Comparison of ENCODE assay signal across 17 cellular contexts in the genomic region with DNA sequence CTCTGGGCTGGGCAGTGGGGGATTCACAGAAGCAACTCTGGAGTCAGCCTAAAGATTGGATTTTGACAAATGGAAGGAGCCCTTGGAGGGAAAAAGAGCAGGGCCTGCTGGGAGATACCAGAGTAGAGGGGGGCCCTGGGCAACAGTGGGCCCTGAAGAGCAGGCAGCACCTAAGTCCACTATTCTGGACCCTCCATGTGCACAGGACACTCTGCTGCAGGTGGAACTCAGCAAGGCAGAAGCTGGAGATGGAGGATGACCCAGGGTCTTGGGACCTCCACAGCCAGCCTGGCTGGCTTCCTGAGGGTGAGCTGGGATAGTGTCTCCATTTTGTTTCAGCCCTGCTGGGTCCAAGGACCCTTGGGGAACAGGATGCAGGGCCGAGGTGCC.
DNase-seq lines count a peak whose midpoint lies in the region; ATAC-seq, FAIRE-seq and TF ChIP-seq lines count a peak whose summit lies in the region.
"Had no signal": no experiment of that assay in that cellular context is flagged by ENCODE, and none has a peak within 500 bp of the region (broad histone marks: within the 10 kb centered on the region; RNA-seq: fewer than 3 reads in every experiment).

No MANE protein-coding gene starts in this region.

- no peak overlapping the region for H3K4me3 Mint-ChIP-seq in activated CD8-positive, alpha-beta memory T cell treated with anti-CD3 and anti-CD28 coated beads, Interleukin-2, amount 10 ng/mL, durations not matched to agents 7 days and 5 days
- H3K4me3 Mint-ChIP-seq: activated T-helper 1 cell treated with anti-CD3 and anti-CD28 coated beads, Interleukin-12 subunit alpha, Interleukin-12 subunit beta, Interleukin-2, Interleukin-4 antibody, amounts not matched to agents 30 ng/mL and 10 ng/mL and 1 ng/mL, durations not matched to agents 14 hours and 24 hours and 36 hours; H9; nephron progenitor cell; stimulated activated naive CD8-positive, alpha-beta T cell treated with anti-CD3 and anti-CD28 coated beads, Interleukin-15, Interleukin-2, amounts not matched to agents 100 ng/mL and 50 ng/mL, for 24 hours had no signal

- H3K27ac ChIP-seq in GM12878 (ENCODE audit: control insufficient read depth, insufficient read depth) (no peak overlapping the region), muscle layer of duodenum (ENCODE audit: low read length) (peak overlapping the region; percentile 48), suprapubic skin (peak overlapping the region; percentile 63)
- H3K27ac ChIP-seq: 22Rv1 had no signal

- no peaks in the 10 kb centered on the region for H3K79me2 ChIP-seq in GM12878 (ENCODE audit: control insufficient read depth, insufficient read depth, low read length)

- H4K20me1 ChIP-seq in GM12878 (ENCODE audit: control insufficient read depth, insufficient read depth): no peaks in the 10 kb centered on the region

- RAD21 ChIA-PET in GM12878 (lab: Charles Lee; ENCODE audit: unreplicated experiment): interaction anchor here (0.8 to 0.9 kb wide), 2 partner anchors 93 to 1037 kb away, joined by 3 read pairs; no protein-coding TSS in a partner anchor

- H3K4me1 ChIP-seq in GM12878 (ENCODE audit: control insufficient read depth, insufficient read depth, low read length) (peaks cover 3% of the 10 kb centered on the region; the same call in 1 of the 2 replicates), muscle layer of duodenum (ENCODE audit: control insufficient read depth in 1 of 2, insufficient read depth in 2 of 2, low read length in 2 of 2) (peaks cover 0 to 3% of the 10 kb centered on the region in 2 donors), suprapubic skin (peaks cover 39% of the 10 kb centered on the region)

- no peak overlapping the region for H3K4me3 ChIP-seq in GM12878
- H3K4me3 ChIP-seq in muscle layer of duodenum (ENCODE audit: low read depth in 1 of 2, low read length in 2 of 2): no peak overlapping the region
- H3K4me3 ChIP-seq in suprapubic skin: no peak overlapping the region
- H3K4me3 ChIP-seq: K562 had no signal

- no peak overlapping the region for H2AFZ ChIP-seq in GM12878 (ENCODE audit: control insufficient read depth, low read depth, low read length)

- BruUV-seq in GM12878 (replicated peaks; lab: Mats Ljungman, UMichigan): no TSS peak

- H3K36me3 Mint-ChIP-seq in activated CD8-positive, alpha-beta memory T cell treated with anti-CD3 and anti-CD28 coated beads, Interleukin-2, amount 10 ng/mL, durations not matched to agents 7 days and 5 days: peaks cover 7% of the 10 kb centered on the region

- H3K4me1 Mint-ChIP-seq in activated CD8-positive, alpha-beta memory T cell treated with anti-CD3 and anti-CD28 coated beads, Interleukin-2, amount 10 ng/mL, durations not matched to agents 7 days and 5 days: peaks cover 16% of the 10 kb centered on the region
- H3K4me1 Mint-ChIP-seq: H9 had no signal

- TF ChIP-seq EP300 in GM12878 (IDR thresholded peaks at IDR 0.05; ENCODE audit: borderline replicate concordance in 1 of 2, control insufficient read depth in 1 of 2, low read depth in 2 of 2, low read length in 2 of 2) (no peak), suprapubic skin (IDR thresholded peaks at IDR 0.05) (no peak)

- H3K4me2 ChIP-seq in GM12878 (ENCODE audit: control insufficient read depth, insufficient read depth): no peak overlapping the region

- H3K27me3 Mint-ChIP-seq in activated CD8-positive, alpha-beta memory T cell treated with anti-CD3 and anti-CD28 coated beads, Interleukin-2, amount 10 ng/mL, durations not matched to agents 7 days and 5 days: no peaks in the 10 kb centered on the region
- H3K27me3 Mint-ChIP-seq: stimulated activated naive CD8-positive, alpha-beta T cell treated with anti-CD3 and anti-CD28 coated beads, Interleukin-15, Interleukin-2, amounts not matched to agents 100 ng/mL and 50 ng/mL, for 24 hours had no signal

- POLR2A ChIA-PET in GM12878 (lab: Charles Lee): no interaction called here

- in situ Hi-C loops in GM12878 (cut with MboI): no loop called here

- no peaks in the 10 kb centered on the region for H3K36me3 ChIP-seq in GM12878 (ENCODE audit: control insufficient read depth in 2 of 2, insufficient read depth in 2 of 2, low read length in 1 of 2)
- no peaks in the 10 kb centered on the region for H3K36me3 ChIP-seq in muscle layer of duodenum (ENCODE audit: control insufficient read depth in 1 of 2, insufficient read depth in 2 of 2, low read length in 2 of 2)
- no peaks in the 10 kb centered on the region for H3K36me3 ChIP-seq in suprapubic skin

- H3K27ac Mint-ChIP-seq in activated CD8-positive, alpha-beta memory T cell treated with anti-CD3 and anti-CD28 coated beads, Interleukin-2, amount 10 ng/mL, durations not matched to agents 7 days and 5 days: peak overlapping the region; percentile 57
- H3K27ac Mint-ChIP-seq: activated T-helper 1 cell treated with anti-CD3 and anti-CD28 coated beads, Interleukin-12 subunit alpha, Interleukin-12 subunit beta, Interleukin-2, Interleukin-4 antibody, amounts not matched to agents 30 ng/mL and 10 ng/mL and 1 ng/mL, durations not matched to agents 14 hours and 24 hours and 36 hours; CD8-positive, alpha-beta T cell; H9; nephron progenitor cell had no signal

- H3K27me3 ChIP-seq in GM12878 (replicated peaks in 1 of 2; ENCODE audit: control insufficient read depth in 2 of 2, insufficient read depth in 2 of 2, low read length in 1 of 2): no peaks in the 10 kb centered on the region
- H3K27me3 ChIP-seq in muscle layer of duodenum (ENCODE audit: low read depth, low read length): no peaks in the 10 kb centered on the region
- no peaks in the 10 kb centered on the region for H3K27me3 ChIP-seq in suprapubic skin

- H3K9me3 ChIP-seq in GM12878 (replicated peaks; ENCODE audit: control insufficient read depth, insufficient read depth, low read length): no peaks in the 10 kb centered on the region
- H3K9me3 ChIP-seq in muscle layer of duodenum (ENCODE audit: control insufficient read depth in 1 of 2, low read length in 2 of 2): peaks cover 0 to 3% of the 10 kb centered on the region in 2 donors
- H3K9me3 ChIP-seq in suprapubic skin: no peaks in the 10 kb centered on the region

- WGBS in GM12878 (ENCODE audit: insufficient coverage, insufficient replicate concordance, low lambda C conversion rate, missing lambda C conversion rate): 0% methylated on average over 1 of the region's 1 CpG
- 50% methylated on average over 1 of the region's 1 CpG for WGBS in suprapubic skin

- TF ChIP-seq POLR2A in GM12878 (IDR thresholded peaks at IDR 0.05; ENCODE audit: low read depth, low read length) (no peak), suprapubic skin (IDR thresholded peaks at IDR 0.05) (no peak)

- no peak for ATAC-seq in activated CD8-positive, alpha-beta memory T cell treated with anti-CD3 and anti-CD28 coated beads, Interleukin-2, amount 10 ng/mL, durations not matched to agents 7 days and 5 days
- ATAC-seq in GM12878 (no peak), GM21717 (IDR thresholded peaks at IDR 0.05; ENCODE audit: unreplicated experiment) (no peak)
- ATAC-seq: CD8-positive, alpha-beta T cell; K562 had no signal

- no peak overlapping the region for H3K9ac ChIP-seq in GM12878 (ENCODE audit: control insufficient read depth, insufficient read depth, low read length)

- CTCF ChIA-PET in activated CD8-positive, alpha-beta memory T cell treated with anti-CD3 and anti-CD28 coated beads, Interleukin-2, amount 10 ng/mL, durations not matched to agents 7 days and 5 days (lab: Charles Lee): interaction anchor here (0.9 to 1.6 kb wide), 3 partner anchors 22 to 93 kb away, joined by 3 to 5 read pairs (median 4); no protein-coding TSS in a partner anchor
- CTCF ChIA-PET in GM12878 (lab: Yijun Ruan, JAX): interaction anchor here (1.2 to 31.7 kb wide), 2 partner anchors 95 to 262 kb away, joined by 3 to 627 read pairs; no protein-coding TSS in a partner anchor

- intact Hi-C loops in GM12878 (cut with micrococcal nuclease; ENCODE audit: unreplicated experiment): no loop called here

- TF ChIP-seq CTCF in GM12878 (IDR thresholded peaks at IDR 0.05 in 2 of 3, conservative IDR thresholded peaks at IDR 0.05 in 1 of 3; ENCODE audit: control insufficient read depth in 2 of 3, extremely low read depth in 1 of 3, insufficient read depth in 1 of 3, low read depth in 3 of 3, low read length in 3 of 3) (no peak), suprapubic skin (IDR thresholded peaks at IDR 0.05) (no peak)

- SMC1A ChIA-PET in GM12878 (lab: Charles Lee; ENCODE audit: uncharacterized antibody, unreplicated experiment): interaction anchor here (0.7 to 14.2 kb wide), 5 partner anchors 17 to 308 kb away, joined by 3 to 190 read pairs (median 3); no protein-coding TSS in a partner anchor

- H3K9me3 Mint-ChIP-seq in activated CD8-positive, alpha-beta memory T cell treated with anti-CD3 and anti-CD28 coated beads, Interleukin-2, amount 10 ng/mL, durations not matched to agents 7 days and 5 days (ENCODE audit: low read depth): no peaks in the 10 kb centered on the region
- H3K9me3 Mint-ChIP-seq: activated T-helper 1 cell treated with anti-CD3 and anti-CD28 coated beads, Interleukin-12 subunit alpha, Interleukin-12 subunit beta, Interleukin-2, Interleukin-4 antibody, amounts not matched to agents 30 ng/mL and 10 ng/mL and 1 ng/mL, durations not matched to agents 14 hours and 24 hours and 36 hours; CD8-positive, alpha-beta T cell; H9; nephron progenitor cell; stimulated activated naive CD8-positive, alpha-beta T cell treated with anti-CD3 and anti-CD28 coated beads, Interleukin-15, Interleukin-2, amounts not matched to agents 100 ng/mL and 50 ng/mL, for 24 hours had no signal

- TF ChIP-seq RAD21 in GM12878 (IDR thresholded peaks at IDR 0.05; ENCODE audit: insufficient read depth, low read depth, low read length): no peak

- DNase-seq in activated CD8-positive, alpha-beta memory T cell treated with anti-CD3 and anti-CD28 coated beads, Interleukin-2, amount 10 ng/mL, durations not matched to agents 7 days and 5 days: no peak
- DNase-seq in activated CD8-positive, alpha-beta memory T cell treated with anti-CD3 and anti-CD28 coated beads, Interleukin-2, amount 50 U/mL, for 4 hours: no peak
- DNase-seq in GM12878 (ENCODE audit: low read depth, low spot score): no peak
- no peak for DNase-seq in suprapubic skin (ENCODE audit: low spot score in 2 of 2)
- no peak for DNase-seq in activated effector memory CD4-positive, alpha-beta T cell treated with anti-CD3 and anti-CD28 coated beads, Interleukin-2, amount 50 U/mL, for 16 hours
- no peak for DNase-seq in germinal center (ENCODE audit: low spot score)
- DNase-seq: H9, NCI-H1105, nephron progenitor cell had no signal

- no peak for FAIRE-seq in GM12878 (lab: Jason Lieb, UNC)
- FAIRE-seq: colon, K562 had no signal

TF ChIP-seq in GM12878, 131 proteins besides CTCF, POLR2A, EP300 and RAD21 (continues in another document):
- no peak for TF ChIP-seq CHD4 (IDR thresholded peaks at IDR 0.05)
- TF ChIP-seq, protein P1, sequence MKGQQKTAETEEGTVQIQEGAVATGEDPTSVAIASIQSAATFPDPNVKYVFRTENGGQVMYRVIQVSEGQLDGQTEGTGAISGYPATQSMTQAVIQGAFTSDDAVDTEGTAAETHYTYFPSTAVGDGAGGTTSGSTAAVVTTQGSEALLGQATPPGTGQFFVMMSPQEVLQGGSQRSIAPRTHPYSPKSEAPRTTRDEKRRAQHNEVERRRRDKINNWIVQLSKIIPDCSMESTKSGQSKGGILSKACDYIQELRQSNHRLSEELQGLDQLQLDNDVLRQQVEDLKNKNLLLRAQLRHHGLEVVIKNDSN (IDR thresholded peaks at IDR 0.05; ENCODE audit: borderline replicate concordance, extremely low read length, insufficient read depth, low read depth, low read length): no peak
